2 cellular contexts compared by ENCODE assay signal in the genomic region with DNA sequence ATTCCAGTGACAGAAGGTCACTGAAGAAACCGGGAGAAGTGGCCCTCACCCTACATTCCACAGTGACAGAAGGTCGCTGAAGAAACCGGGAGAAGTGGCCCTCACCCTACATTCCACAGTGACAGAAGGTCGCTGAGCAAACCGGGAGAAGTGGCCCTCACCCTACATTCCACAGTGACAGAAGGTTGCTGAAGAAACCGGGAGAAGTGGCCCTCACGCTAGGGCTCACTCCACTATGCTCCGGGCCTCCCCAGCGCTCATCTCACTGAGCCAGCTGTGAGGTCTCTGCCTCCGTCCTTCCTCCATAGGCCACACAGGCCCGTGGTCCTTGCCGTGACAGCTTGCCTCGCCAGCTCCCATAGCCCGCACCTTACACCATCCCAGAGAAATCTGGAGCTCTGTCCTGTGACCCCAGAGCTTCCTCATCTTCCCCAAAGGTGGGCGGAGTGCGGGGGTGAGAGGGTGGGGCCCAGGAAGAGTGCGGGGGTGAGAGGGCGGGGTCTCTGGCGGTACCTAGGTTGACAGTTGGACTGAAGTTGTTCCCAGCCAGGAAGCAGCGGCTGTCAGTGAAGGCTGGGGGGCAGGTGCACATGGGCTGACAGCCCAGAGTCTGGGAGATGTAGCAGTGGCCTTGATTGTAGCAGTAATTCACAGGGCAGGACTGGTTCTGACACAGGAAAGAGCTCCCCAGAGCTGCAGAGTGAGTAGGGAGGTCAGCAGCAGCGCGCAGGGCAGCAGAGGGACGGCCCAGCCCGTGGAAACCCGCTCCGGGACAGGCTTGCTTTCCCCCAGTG.
TF ChIP-seq lines count a peak whose summit lies in the region.

No MANE protein-coding gene starts in this region.

TF ChIP-seq in IMR-90, 13 proteins besides CTCF, POLR2A, EP300 and RAD21:
- TF ChIP-seq FOS (IDR thresholded peaks at IDR 0.05; ENCODE audit: low read depth, low read length), result no peak
- TF ChIP-seq BHLHE40 (IDR thresholded peaks at IDR 0.05; ENCODE audit: low read depth, low read length), result no peak
- TF ChIP-seq CEBPB (IDR thresholded peaks at IDR 0.05; ENCODE audit: low read depth, low read length), result no peak
- TF ChIP-seq MAZ (IDR thresholded peaks at IDR 0.05; ENCODE audit: borderline replicate concordance, low read depth, low read length), result no peak

TF ChIP-seq in H1, 55 proteins besides CTCF, POLR2A, EP300 and RAD21:
- no peak for TF ChIP-seq CREB1 (IDR thresholded peaks at IDR 0.05)
- no peak for TF ChIP-seq SAP30 (IDR thresholded peaks at IDR 0.05; ENCODE audit: insufficient read depth, insufficient replicate concordance, low read length)
- TF ChIP-seq SP1 (IDR thresholded peaks at IDR 0.05; ENCODE audit: low read depth, low read length), result no peak
